Comparison of ENCODE assay signal across 9 cellular contexts in genomic region chr17:57911834-57912673, GRCh38.
DNase-seq lines count a peak whose midpoint lies in the region; ATAC-seq and TF ChIP-seq lines count a peak whose summit lies in the region.
"Had no signal": no experiment of that assay in that cellular context is flagged by ENCODE, and none has a peak within 500 bp of the region (broad histone marks: within the 10 kb centered on the region; RNA-seq: fewer than 3 reads in every experiment).

No MANE protein-coding gene starts in this region.

- DNase-seq in NCI-H1092 (lab: John Stamatoyannopoulos, UW) (peak; percentile 97), WERI-Rb-1 (peak; percentile 96), hypothalamus (lab: John Stamatoyannopoulos, UW) (peak in 50 of 51 donors; percentile 36 to 97 (median 86)), superior temporal gyrus (ENCODE audit: extremely low spot score) (peak; percentile 97), 8988T (no peak), cortex of kidney (lab: John Stamatoyannopoulos, UW) (no peak), HCEC 1CT (no peak)
- DNase-seq in stimulated activated effector memory CD8-positive, alpha-beta T cell treated with anti-CD3 and anti-CD28 coated beads, Interleukin-12 subunit alpha, Interleukin-12 subunit beta, amount 100 ng/mL, for 72 hours (ENCODE audit: low spot score in 2 of 2): no peak

- no peaks in the 10 kb centered on the region for H3K9me3 ChIP-seq in WERI-Rb-1 (ENCODE audit: severe bottlenecking)

- no peaks in the 10 kb centered on the region for H3K36me3 Mint-ChIP-seq in stimulated activated effector memory CD8-positive, alpha-beta T cell treated with anti-CD3 and anti-CD28 coated beads, Interleukin-12 subunit alpha, Interleukin-12 subunit beta, amount 100 ng/mL, for 72 hours

- H3K27ac ChIP-seq in WERI-Rb-1: peak overlapping the region; percentile 54
- H3K27ac ChIP-seq: parathyroid adenoma had no signal

- no peak overlapping the region for H3K4me3 Mint-ChIP-seq in stimulated activated effector memory CD8-positive, alpha-beta T cell treated with anti-CD3 and anti-CD28 coated beads, Interleukin-12 subunit alpha, Interleukin-12 subunit beta, amount 100 ng/mL, for 72 hours

- no peak for TF ChIP-seq CTCF in WERI-Rb-1 (IDR thresholded peaks at IDR 0.05; ENCODE audit: low read depth, low read length)

- ATAC-seq in stimulated activated effector memory CD8-positive, alpha-beta T cell treated with anti-CD3 and anti-CD28 coated beads, Interleukin-12 subunit alpha, Interleukin-12 subunit beta, amount 100 ng/mL, for 72 hours: no peak

- H3K9me3 Mint-ChIP-seq in stimulated activated effector memory CD8-positive, alpha-beta T cell treated with anti-CD3 and anti-CD28 coated beads, Interleukin-12 subunit alpha, Interleukin-12 subunit beta, amount 100 ng/mL, for 72 hours: no peaks in the 10 kb centered on the region

- H3K27ac Mint-ChIP-seq in stimulated activated effector memory CD8-positive, alpha-beta T cell treated with anti-CD3 and anti-CD28 coated beads, Interleukin-12 subunit alpha, Interleukin-12 subunit beta, amount 100 ng/mL, for 72 hours: no peak overlapping the region

- no peak overlapping the region for H3K4me3 ChIP-seq in WERI-Rb-1 (ENCODE audit: low read depth, low read length)

- no peaks in the 10 kb centered on the region for H3K4me1 Mint-ChIP-seq in stimulated activated effector memory CD8-positive, alpha-beta T cell treated with anti-CD3 and anti-CD28 coated beads, Interleukin-12 subunit alpha, Interleukin-12 subunit beta, amount 100 ng/mL, for 72 hours

- H3K36me3 ChIP-seq in WERI-Rb-1: no peaks in the 10 kb centered on the region

- no peaks in the 10 kb centered on the region for H3K27me3 ChIP-seq in WERI-Rb-1 (ENCODE audit: insufficient read depth, low read depth, severe bottlenecking)

Comparison
In these comparisons a context has a peak if more than half of its experiments do, and no peak if none do; other contexts are left out.
1. DNase-seq: peak in NCI-H1092 (single experiment), WERI-Rb-1 (single experiment), hypothalamus (50 of 51) and superior temporal gyrus (single experiment); none in 8988T (single experiment), cortex of kidney (single experiment), stimulated activated effector memory CD8-positive, alpha-beta T cell treated with anti-CD3 and anti-CD28 coated beads, Interleukin-12 subunit alpha, Interleukin-12 subunit beta, amount 100 ng/mL, for 72 hours (0 of 2) and HCEC 1CT (single experiment).